Comparison of ENCODE assay signal across 10 cellular contexts in genomic region chr7:141362580-141363435, GRCh38.
A peak's percentile ranks its signal among the peaks of the same experiment; 100 is the strongest.
DNase-seq lines count a peak whose midpoint lies in the region; ATAC-seq and TF ChIP-seq lines count a peak whose summit lies in the region.
"Had no signal": no experiment of that assay in that cellular context is flagged by ENCODE, and none has a peak within 500 bp of the region (broad histone marks: within the 10 kb centered on the region; RNA-seq: fewer than 3 reads in every experiment).

No MANE protein-coding gene starts in this region.

- H3K27ac Mint-ChIP-seq in effector memory CD8-positive, alpha-beta T cell: no peak overlapping the region
- H3K27ac Mint-ChIP-seq: dendritic cell treated with granulocyte-macrophage colony-stimulating factor and Interleukin-4, amounts not matched to agents 40 ng/mL and 50 ng/mL, for 4 days had no signal

- peak in 6 of 8 donors; percentile 36 to 84 (median 58) for ATAC-seq in heart right ventricle
- ATAC-seq in effector memory CD8-positive, alpha-beta T cell (replicated peaks): no peak
- ATAC-seq in activated T-cell treated with anti-CD3 and anti-CD28 coated beads, Interleukin-2, amount 50 U/mL, for 4 hours: no peak

- DNase-seq in HK-2 (ENCODE audit: unreplicated experiment) (peak; percentile 79), adipocyte (ENCODE audit: low read depth) (peak; percentile 44), heart right ventricle (peak in 1 of 2 donors; percentile 38), stromal cell of bone marrow (ENCODE audit: low read depth) (peak; percentile 57)
- DNase-seq in effector memory CD8-positive, alpha-beta T cell: no peak
- DNase-seq in activated T-cell treated with anti-CD3 and anti-CD28 coated beads, Interleukin-2, amount 50 U/mL, for 4 hours: no peak
- no peak for DNase-seq in activated naive CD4-positive, alpha-beta T cell treated with Interleukin-2 at 50 U/mL for 16 hours
- DNase-seq: NCI-H146, spleen had no signal

- no peak for TF ChIP-seq CTCF in heart right ventricle (IDR thresholded peaks at IDR 0.05)

- no peaks in the 10 kb centered on the region for H3K4me1 Mint-ChIP-seq in effector memory CD8-positive, alpha-beta T cell (ENCODE audit: low read depth in 2 of 2)
- no peaks in the 10 kb centered on the region for H3K4me1 Mint-ChIP-seq in activated T-cell treated with anti-CD3 and anti-CD28 coated beads, Interleukin-2, amount 50 U/mL, for 4 hours (ENCODE audit: low read depth)

- H3K4me1 ChIP-seq in adipocyte (ENCODE audit: control insufficient read depth, insufficient read depth, low read length): peaks cover 36% of the 10 kb centered on the region
- H3K4me1 ChIP-seq in heart right ventricle: peaks cover 2 to 68% (median 37%) of the 10 kb centered on the region in 9 donors
- H3K4me1 ChIP-seq: spleen had no signal

- H3K9me3 ChIP-seq in adipocyte (ENCODE audit: control insufficient read depth, low read length) (no peaks in the 10 kb centered on the region), heart right ventricle (no peaks in the 10 kb centered on the region)

- no peaks in the 10 kb centered on the region for H3K9me3 Mint-ChIP-seq in effector memory CD8-positive, alpha-beta T cell
- no peaks in the 10 kb centered on the region for H3K9me3 Mint-ChIP-seq in activated T-cell treated with anti-CD3 and anti-CD28 coated beads, Interleukin-2, amount 50 U/mL, for 4 hours
- H3K9me3 Mint-ChIP-seq: dendritic cell treated with granulocyte-macrophage colony-stimulating factor and Interleukin-4, amounts not matched to agents 40 ng/mL and 50 ng/mL, for 4 days had no signal

- peaks cover 6 to 19% of the 10 kb centered on the region in 2 donors for H3K27me3 Mint-ChIP-seq in effector memory CD8-positive, alpha-beta T cell
- no peaks in the 10 kb centered on the region for H3K27me3 Mint-ChIP-seq in activated T-cell treated with anti-CD3 and anti-CD28 coated beads, Interleukin-2, amount 50 U/mL, for 4 hours (ENCODE audit: low read depth)
- H3K27me3 Mint-ChIP-seq: dendritic cell treated with granulocyte-macrophage colony-stimulating factor and Interleukin-4, amounts not matched to agents 40 ng/mL and 50 ng/mL, for 4 days had no signal

- H3K4me3 ChIP-seq in adipocyte (ENCODE audit: low read length) (peak overlapping the region; percentile 69), heart right ventricle (no peak overlapping the region)
- H3K4me3 ChIP-seq: spleen had no signal

- H3K27me3 ChIP-seq in adipocyte (replicated peaks; ENCODE audit: control insufficient read depth, insufficient read depth, low read length) (no peaks in the 10 kb centered on the region), heart right ventricle (no peaks in the 10 kb centered on the region)
- H3K27me3 ChIP-seq: spleen had no signal

- peak overlapping the region in 9 of 10 donors; percentile 30 to 89 (median 68) for H3K27ac ChIP-seq in heart right ventricle
- H3K27ac ChIP-seq: spleen had no signal

- no peaks in the 10 kb centered on the region for H3K36me3 Mint-ChIP-seq in effector memory CD8-positive, alpha-beta T cell (ENCODE audit: insufficient read depth)
- H3K36me3 Mint-ChIP-seq in activated T-cell treated with anti-CD3 and anti-CD28 coated beads, Interleukin-2, amount 50 U/mL, for 4 hours (ENCODE audit: insufficient read depth): no peaks in the 10 kb centered on the region

- WGBS in heart right ventricle, 2 donors: 44 to 55% methylated on average over 13 of the region's 13 CpGs

- no peak overlapping the region for H3K4me3 Mint-ChIP-seq in effector memory CD8-positive, alpha-beta T cell
- no peak overlapping the region for H3K4me3 Mint-ChIP-seq in activated T-cell treated with anti-CD3 and anti-CD28 coated beads, Interleukin-2, amount 50 U/mL, for 4 hours
- H3K4me3 Mint-ChIP-seq: dendritic cell treated with granulocyte-macrophage colony-stimulating factor and Interleukin-4, amounts not matched to agents 40 ng/mL and 50 ng/mL, for 4 days had no signal

- H3K36me3 ChIP-seq in adipocyte (ENCODE audit: control insufficient read depth, insufficient read depth, low read length, severe bottlenecking) (no peaks in the 10 kb centered on the region), heart right ventricle (no peaks in the 10 kb centered on the region)
- H3K36me3 ChIP-seq: spleen had no signal

- intact Hi-C loops in heart right ventricle (cut with DNase I): loop anchor here in 3 of 10 donors (2.0 to 5.0 kb wide), 3 partner anchors 56 to 61 kb away; no protein-coding TSS in a partner anchor

- peak overlapping the region; percentile 71 for H3K9ac ChIP-seq in adipocyte (ENCODE audit: low read length)

Comparison
In these comparisons a context has a peak if more than half of its experiments do, and no peak if none do; other contexts are left out.
1. DNase-seq: peak in HK-2 (single experiment), adipocyte (single experiment) and stromal cell of bone marrow (single experiment); none in effector memory CD8-positive, alpha-beta T cell (0 of 3), activated T-cell treated with anti-CD3 and anti-CD28 coated beads, Interleukin-2, amount 50 U/mL, for 4 hours (single experiment) and activated naive CD4-positive, alpha-beta T cell treated with Interleukin-2 at 50 U/mL for 16 hours (single experiment).
2. ATAC-seq: peak in heart right ventricle (6 of 8); none in effector memory CD8-positive, alpha-beta T cell (single experiment) and activated T-cell treated with anti-CD3 and anti-CD28 coated beads, Interleukin-2, amount 50 U/mL, for 4 hours (0 of 2).